Comparison of ENCODE assay signal across 15 cellular contexts in the genomic region with DNA sequence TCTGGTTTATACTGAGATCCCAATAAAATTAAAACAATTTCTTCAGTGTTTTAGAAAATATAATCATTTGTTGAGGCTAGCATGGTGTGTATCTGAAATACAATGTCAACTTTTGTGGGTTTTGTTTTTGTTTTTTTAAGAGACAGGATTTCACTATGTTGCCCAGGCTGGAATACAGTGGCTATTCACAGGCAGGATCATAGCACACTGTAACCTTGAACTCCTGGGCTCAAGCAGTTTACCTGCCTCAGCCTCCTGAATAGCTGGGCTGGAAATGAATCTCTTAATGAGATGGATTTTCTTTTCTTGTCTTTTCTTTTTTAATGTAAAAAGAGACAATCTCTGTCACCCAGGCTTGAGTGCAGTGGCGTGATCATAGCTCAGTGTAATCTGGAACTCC. TPM values are rescaled to one million over a fixed set of nuclear protein-coding genes. Genes with fewer than 3 reads are reported as not detected.
A peak's percentile ranks its signal among the peaks of the same experiment; 100 is the strongest.
DNase-seq lines count a peak whose midpoint lies in the region; ATAC-seq and TF ChIP-seq lines count a peak whose summit lies in the region.
"Had no signal": no experiment of that assay in that cellular context is flagged by ENCODE, and none has a peak within 500 bp of the region (broad histone marks: within the 10 kb centered on the region; RNA-seq: fewer than 3 reads in every experiment).

No MANE protein-coding gene starts in this region.

- intact Hi-C loops in psoas muscle (cut with DNase I) = no loop called here

- H3K4me1 Mint-ChIP-seq in activated T-cell treated with anti-CD3 and anti-CD28 coated beads, Interleukin-2, amount 50 U/mL, for 24 hours (ENCODE audit: low read depth) = peaks cover 29% of the 10 kb centered on the region
- H3K4me1 Mint-ChIP-seq in activated T-cell treated with anti-CD3 and anti-CD28 coated beads, Interleukin-2, amount 50 U/mL, for 4 hours (ENCODE audit: low read depth) = peaks cover 28% of the 10 kb centered on the region
- H3K4me1 Mint-ChIP-seq in T-helper 17 cell = peaks cover 19% of the 10 kb centered on the region

- no peak for DNase-seq in activated T-cell treated with anti-CD3 and anti-CD28 coated beads, Interleukin-2, amount 50 U/mL, for 24 hours
- DNase-seq in activated T-cell treated with anti-CD3 and anti-CD28 coated beads, Interleukin-2, amount 50 U/mL, for 4 hours = no peak
- no peak for DNase-seq in T-helper 17 cell
- DNase-seq in psoas muscle = no peak
- DNase-seq in NCI-H748 treated with DMSO at 0.1 percent for 48 hours (lab: John Stamatoyannopoulos, UW) = no peak
- DNase-seq: DMS53, GOT3, KBM-7, NCI-H1105 treated with DMSO at 0.1 percent for 48 hours, NCI-H1694, NCI-H2081 treated with DMSO at 0.1 percent for 48 hours, SHP77 treated with DMSO at 0.1 percent for 48 hours had no signal

- H3K27ac ChIP-seq in psoas muscle = peak overlapping the region; percentile 2
- H3K27ac ChIP-seq: 22Rv1 had no signal

- no peak for ATAC-seq in activated T-cell treated with anti-CD3 and anti-CD28 coated beads, Interleukin-2, amount 50 U/mL, for 4 hours
- ATAC-seq in T-helper 17 cell = no peak
- ATAC-seq in psoas muscle = peak in 1 of 4 donors; percentile 34
- no peak for ATAC-seq in HG03521 (IDR thresholded peaks at IDR 0.05; ENCODE audit: unreplicated experiment)
- ATAC-seq: GM12878 had no signal

- H3K27me3 ChIP-seq in psoas muscle (ENCODE audit: insufficient read depth in 3 of 3, low read length in 2 of 3) = no peaks in the 10 kb centered on the region

- peak overlapping the region; percentile 30 for H3K27ac Mint-ChIP-seq in activated T-cell treated with anti-CD3 and anti-CD28 coated beads, Interleukin-2, amount 50 U/mL, for 24 hours
- peak overlapping the region; percentile 49 for H3K27ac Mint-ChIP-seq in T-helper 17 cell

- H3K9me3 Mint-ChIP-seq in activated T-cell treated with anti-CD3 and anti-CD28 coated beads, Interleukin-2, amount 50 U/mL, for 24 hours = no peaks in the 10 kb centered on the region
- no peaks in the 10 kb centered on the region for H3K9me3 Mint-ChIP-seq in activated T-cell treated with anti-CD3 and anti-CD28 coated beads, Interleukin-2, amount 50 U/mL, for 4 hours

- peaks cover 19% of the 10 kb centered on the region for H3K4me1 ChIP-seq in psoas muscle

- TF ChIP-seq CTCF in psoas muscle (IDR thresholded peaks at IDR 0.05) = no peak

- H3K36me3 Mint-ChIP-seq in activated T-cell treated with anti-CD3 and anti-CD28 coated beads, Interleukin-2, amount 50 U/mL, for 24 hours (ENCODE audit: low read depth) = peaks cover 86% of the 10 kb centered on the region
- H3K36me3 Mint-ChIP-seq in activated T-cell treated with anti-CD3 and anti-CD28 coated beads, Interleukin-2, amount 50 U/mL, for 4 hours (ENCODE audit: insufficient read depth) = peaks cover 16% of the 10 kb centered on the region
- H3K36me3 Mint-ChIP-seq in T-helper 17 cell (ENCODE audit: low read depth) = peaks cover 10% of the 10 kb centered on the region

- no peaks in the 10 kb centered on the region for H3K9me3 ChIP-seq in T-helper 17 cell (ENCODE audit: control insufficient read depth, low read length, poor library complexity, severe bottlenecking)
- H3K9me3 ChIP-seq in psoas muscle = no peaks in the 10 kb centered on the region

- no peak overlapping the region for H3K4me3 Mint-ChIP-seq in activated T-cell treated with anti-CD3 and anti-CD28 coated beads, Interleukin-2, amount 50 U/mL, for 24 hours
- no peak overlapping the region for H3K4me3 Mint-ChIP-seq in activated T-cell treated with anti-CD3 and anti-CD28 coated beads, Interleukin-2, amount 50 U/mL, for 4 hours
- no peak overlapping the region for H3K4me3 Mint-ChIP-seq in T-helper 17 cell

- no peaks in the 10 kb centered on the region for H3K27me3 Mint-ChIP-seq in activated T-cell treated with anti-CD3 and anti-CD28 coated beads, Interleukin-2, amount 50 U/mL, for 24 hours
- no peaks in the 10 kb centered on the region for H3K27me3 Mint-ChIP-seq in activated T-cell treated with anti-CD3 and anti-CD28 coated beads, Interleukin-2, amount 50 U/mL, for 4 hours (ENCODE audit: low read depth)
- no peaks in the 10 kb centered on the region for H3K27me3 Mint-ChIP-seq in T-helper 17 cell

- peaks cover 0 to 68% of the 10 kb centered on the region in 2 donors for H3K36me3 ChIP-seq in psoas muscle (ENCODE audit: insufficient read depth in 1 of 2, low read depth in 1 of 2)

- 96 to 100% (median 98%) methylated on average over 1 of the region's 1 CpG for WGBS in psoas muscle, 3 donors

- no peak overlapping the region for H3K4me3 ChIP-seq in psoas muscle
- H3K4me3 ChIP-seq: GM12878 had no signal

RNA-seq across cellular contexts. Expression of a gene that starts 12.1 kb away (rescaled TPM):
- total RNA-seq in activated T-cell treated with anti-CD3 and anti-CD28 coated beads, Interleukin-2, amount 50 U/mL, for 4 hours = 100 to 1,000 TPM in 1 of 3 donors, 10 to 100 TPM in 2; 95.1 to 112 (median 95.3) TPM
- 10 to 100 TPM; 81.6 to 93.6 TPM for total RNA-seq in T-helper 17 cell
- total RNA-seq in psoas muscle = 10 to 100 TPM; 47.4 to 91.0 (median 73.9) TPM
- polyA plus RNA-seq in psoas muscle = 10 to 100 TPM; 46.3 to 56.0 (median 55.8) TPM

RNA-seq across cellular contexts. Expression of a gene that starts 12.7 kb away (rescaled TPM):
- total RNA-seq in activated T-cell treated with anti-CD3 and anti-CD28 coated beads, Interleukin-2, amount 50 U/mL, for 4 hours = 100 to 1,000 TPM in 2 of 3 donors, 10 to 100 TPM in 1; 99.5 to 103 (median 102) TPM
- total RNA-seq in T-helper 17 cell (10 to 100 TPM; 32.6 to 33.5 TPM), psoas muscle (100 to 1,000 TPM in 3 of 4 donors, 10 to 100 TPM in 1; 67.4 to 138 (median 114) TPM)
- polyA plus RNA-seq in psoas muscle = 100 to 1,000 TPM in 2 of 3 donors, 10 to 100 TPM in 1; 61.7 to 137 (median 125) TPM

RNA-seq across cellular contexts. Expression of a gene that starts 41.1 kb away (rescaled TPM):
- total RNA-seq in activated T-cell treated with anti-CD3 and anti-CD28 coated beads, Interleukin-2, amount 50 U/mL, for 4 hours = 100 to 1,000 TPM; 272 to 298 (median 280) TPM
- total RNA-seq in T-helper 17 cell (10 to 100 TPM; 83.5 to 92.2 TPM), psoas muscle (100 to 1,000 TPM; 147 to 224 (median 176) TPM)
- 100 to 1,000 TPM; 269 to 380 (median 341) TPM for polyA plus RNA-seq in psoas muscle

RNA-seq across cellular contexts. Expression of a gene that starts 41.3 kb away (rescaled TPM):
- total RNA-seq in activated T-cell treated with anti-CD3 and anti-CD28 coated beads, Interleukin-2, amount 50 U/mL, for 4 hours = 100 to 1,000 TPM; 123 to 169 (median 157) TPM
- total RNA-seq in T-helper 17 cell (10 to 100 TPM; 44.2 to 54.3 TPM), psoas muscle (10 to 100 TPM; 20.1 to 26.2 (median 24.8) TPM)
- 10 to 100 TPM; 14.4 to 41.9 (median 41.0) TPM for polyA plus RNA-seq in psoas muscle

RNA-seq across cellular contexts. Expression of a gene that starts 44.5 kb away (rescaled TPM):
- 10 to 100 TPM; 35.8 to 37.7 (median 35.9) TPM for total RNA-seq in activated T-cell treated with anti-CD3 and anti-CD28 coated beads, Interleukin-2, amount 50 U/mL, for 4 hours
- 10 to 100 TPM; 44.5 to 50.2 TPM for total RNA-seq in T-helper 17 cell
- total RNA-seq in psoas muscle = 10 to 100 TPM in 1 of 4 donors, 1 to 10 TPM in 3; 6.7 to 14.9 (median 8.3) TPM
- polyA plus RNA-seq in psoas muscle = 10 to 100 TPM in 2 of 3 donors, 1 to 10 TPM in 1; 8.8 to 14.6 (median 12.5) TPM
